In genomic region chr12:10624631-10625030, GRCh38 we compare ENCODE assay signal across 29 cellular contexts. TPM values are rescaled to one million over a fixed set of nuclear protein-coding genes. Genes with fewer than 3 reads are reported as not detected.
"Had no signal": no experiment of that assay in that cellular context is flagged by ENCODE, and none has a peak within 500 bp of the region (broad histone marks: within the 10 kb centered on the region; RNA-seq: fewer than 3 reads in every experiment).

No MANE protein-coding gene starts in this region.

- H3K9me3 ChIP-seq: ascending aorta, body of pancreas, Peyer's patch had no signal

- DNase-seq: activated B cell treated with CpG ODN at 0.5 μM for 24 hours; activated CD4-positive, alpha-beta T cell treated with anti-CD3 and anti-CD28 coated beads for 1 hour; activated CD4-positive, alpha-beta T cell treated with anti-CD3 and anti-CD28 coated beads, Interleukin-2, amount 10 ng/mL, durations not matched to agents 24 days and 14 days; activated CD4-positive, alpha-beta T cell treated with anti-CD3 and anti-CD28 coated beads, Interleukin-2, amount 50 U/mL, for 48 hours; activated CD8-positive, alpha-beta memory T cell treated with anti-CD3 and anti-CD28 coated beads, Interleukin-2, amount 10 ng/mL, durations not matched to agents 7 days and 5 days; activated effector memory CD4-positive, alpha-beta T cell treated with anti-CD3 and anti-CD28 coated beads, Interleukin-2, amount 50 U/mL, for 16 hours; activated naive CD4-positive, alpha-beta T cell treated with Interleukin-2 at 50 U/mL for 16 hours; activated naive CD8-positive, alpha-beta T cell treated with anti-CD3 and anti-CD28 coated beads, Interleukin-2, amount 50 U/mL, for 24 hours; activated T-cell treated with anti-CD3 and anti-CD28 coated beads, Interleukin-2, amount 50 U/mL, for 4 hours; amniotic stem cell; body of pancreas; central memory CD4-positive, alpha-beta T cell; Karpas-422; MM.1S; NCI-H1105; NCI-H1436 treated with DMSO at 0.1 percent for 48 hours; NCI-H187; NCI-H2081; NCI-H2171; NCI-H226; NCI-H510A; NCI-H526 treated with DMSO at 0.1 percent for 48 hours; Peyer's patch; SHP77 had no signal

- H3K4me1 ChIP-seq: ascending aorta, body of pancreas, Peyer's patch had no signal

- H3K27me3 ChIP-seq: ascending aorta, body of pancreas, Peyer's patch had no signal

- FAIRE-seq: bronchial epithelial cell, K562 had no signal

- H3K27ac ChIP-seq: ascending aorta, body of pancreas, Peyer's patch had no signal

- H3K36me3 ChIP-seq: ascending aorta had no signal

- H3K4me3 ChIP-seq: ascending aorta, body of pancreas, K562, Peyer's patch had no signal

- ATAC-seq: activated CD8-positive, alpha-beta memory T cell treated with anti-CD3 and anti-CD28 coated beads, Interleukin-2, amount 10 ng/mL, durations not matched to agents 7 days and 5 days; activated naive CD4-positive, alpha-beta T cell treated with anti-CD3 and anti-CD28 coated beads, Interleukin-2, amount 50 U/mL, for 72 hours; activated naive CD8-positive, alpha-beta T cell treated with anti-CD3 and anti-CD28 coated beads, Interleukin-2, amount 50 U/mL, for 24 hours; activated T-cell treated with anti-CD3 and anti-CD28 coated beads, Interleukin-2, amount 50 U/mL, for 4 hours; body of pancreas; K562 had no signal

RNA-seq across cellular contexts. Expression of gene STYK1, which starts 49.2 kb away (rescaled TPM):
- total RNA-seq: activated B cell treated with CpG ODN at 0.5 μM for 24 hours; activated CD4-positive, alpha-beta T cell treated with anti-CD3 and anti-CD28 coated beads, Interleukin-2, amount 10 ng/mL, durations not matched to agents 24 days and 14 days; SK-MEL-5 had no signal
